15 cellular contexts compared by ENCODE assay signal in genomic region chr15:57079446-57079845, GRCh38.
A peak's percentile ranks its signal among the peaks of the same experiment; 100 is the strongest.
DNase-seq lines count a peak whose midpoint lies in the region; ATAC-seq, FAIRE-seq and TF ChIP-seq lines count a peak whose summit lies in the region.
"Had no signal": no experiment of that assay in that cellular context is flagged by ENCODE, and none has a peak within 500 bp of the region (broad histone marks: within the 10 kb centered on the region; RNA-seq: fewer than 3 reads in every experiment).

No MANE protein-coding gene starts in this region.

- H3K27me3 Mint-ChIP-seq in effector memory CD8-positive, alpha-beta T cell = no peaks in the 10 kb centered on the region
- H3K27me3 Mint-ChIP-seq in activated T-helper 2 cell treated with anti-CD3 and anti-CD28 coated beads, Interferon-gamma antibody, Interleukin-2, Interleukin-4, amounts not matched to agents 10 μg/mL and 5 μg/mL and 100 μg/mL, durations not matched to agents 14 hours and 24 hours and 36 hours (ENCODE audit: low read depth) = no peaks in the 10 kb centered on the region
- H3K27me3 Mint-ChIP-seq: activated B cell treated with CpG ODN at 0.5 μM for 24 hours had no signal

- H3K4me2 ChIP-seq in endothelial cell of umbilical vein (ENCODE audit: insufficient read depth, low read length) = no peak overlapping the region

- no peak for TF ChIP-seq POLR2A in endothelial cell of umbilical vein (IDR thresholded peaks at IDR 0.05; ENCODE audit: low read depth, low read length)

- intact Hi-C loops in endothelial cell of umbilical vein (cut with micrococcal nuclease) = no loop called here
- intact Hi-C loops in activated T-helper 2 cell treated with anti-CD3 and anti-CD28 coated beads, Interferon-gamma antibody, Interleukin-2, Interleukin-4, amounts not matched to agents 10 μg/mL and 5 μg/mL and 100 μg/mL, durations not matched to agents 14 hours and 24 hours and 36 hours (cut with micrococcal nuclease) = no loop called here

- H3K9me3 ChIP-seq in endothelial cell of umbilical vein (replicated peaks; ENCODE audit: control insufficient read depth, insufficient read depth, low read length) = no peaks in the 10 kb centered on the region
- H3K9me3 ChIP-seq: gastroesophageal sphincter had no signal

- DNase-seq in SK-MEL-5 (ENCODE audit: low read depth, low spot score) (peak; percentile 65), endothelial cell of umbilical vein (ENCODE audit: low read depth, low spot score) (peak; percentile 35), cerebellar nuclear complex (lab: John Stamatoyannopoulos, UW) (no peak)
- DNase-seq in stimulated activated effector memory CD8-positive, alpha-beta T cell treated with anti-CD3 and anti-CD28 coated beads, Interleukin-12 subunit alpha, Interleukin-12 subunit beta, amount 100 ng/mL, for 72 hours (ENCODE audit: low spot score in 2 of 2) = no peak
- DNase-seq in effector memory CD8-positive, alpha-beta T cell = no peak
- DNase-seq in activated T-helper 2 cell treated with anti-CD3 and anti-CD28 coated beads, Interferon-gamma antibody, Interleukin-2, Interleukin-4, amounts not matched to agents 10 μg/mL and 5 μg/mL and 100 μg/mL, durations not matched to agents 14 hours and 24 hours and 36 hours (ENCODE audit: low spot score) = no peak
- DNase-seq: activated B cell treated with CpG ODN at 0.5 μM for 24 hours; DMS153; left ventricle myocardium superior; NCI-H345; stimulated activated CD4-positive, alpha-beta T cell treated with anti-CD3 and anti-CD28 coated beads, Interleukin-1b, Interleukin-23, amount 100 ng/mL, for 48 hours; stimulated activated naive CD4-positive, alpha-beta T cell treated with Interleukin-2 at 50 U/mL for 16 hours had no signal

- peaks cover 3% of the 10 kb centered on the region for H4K20me1 ChIP-seq in endothelial cell of umbilical vein (replicated peaks; ENCODE audit: control insufficient read depth, extremely low read depth, insufficient read depth, low read length)

- H3K4me1 Mint-ChIP-seq in stimulated activated effector memory CD8-positive, alpha-beta T cell treated with anti-CD3 and anti-CD28 coated beads, Interleukin-12 subunit alpha, Interleukin-12 subunit beta, amount 100 ng/mL, for 72 hours = peaks cover 18% of the 10 kb centered on the region
- peaks cover 20 to 42% of the 10 kb centered on the region in 2 donors for H3K4me1 Mint-ChIP-seq in effector memory CD8-positive, alpha-beta T cell (ENCODE audit: low read depth in 2 of 2)
- H3K4me1 Mint-ChIP-seq in activated T-helper 2 cell treated with anti-CD3 and anti-CD28 coated beads, Interferon-gamma antibody, Interleukin-2, Interleukin-4, amounts not matched to agents 10 μg/mL and 5 μg/mL and 100 μg/mL, durations not matched to agents 14 hours and 24 hours and 36 hours (ENCODE audit: low read depth) = peaks cover 12% of the 10 kb centered on the region

- peaks cover 55% of the 10 kb centered on the region for H3K79me2 ChIP-seq in endothelial cell of umbilical vein (ENCODE audit: control insufficient read depth, insufficient read depth, low read length)

- no peaks in the 10 kb centered on the region for H3K27me3 ChIP-seq in endothelial cell of umbilical vein (ENCODE audit: control insufficient read depth in 2 of 2, insufficient read depth in 2 of 2, low read length in 2 of 2)
- H3K27me3 ChIP-seq: gastroesophageal sphincter had no signal

- in situ Hi-C loops in SK-MEL-5 (cut with HindIII; ENCODE audit: low pct_unique_long_range_greater_than_20kb, low sequenced_read_pairs) = no loop called here

- no peak overlapping the region for H3K4me3 Mint-ChIP-seq in stimulated activated effector memory CD8-positive, alpha-beta T cell treated with anti-CD3 and anti-CD28 coated beads, Interleukin-12 subunit alpha, Interleukin-12 subunit beta, amount 100 ng/mL, for 72 hours
- no peak overlapping the region for H3K4me3 Mint-ChIP-seq in effector memory CD8-positive, alpha-beta T cell
- no peak overlapping the region for H3K4me3 Mint-ChIP-seq in activated T-helper 2 cell treated with anti-CD3 and anti-CD28 coated beads, Interferon-gamma antibody, Interleukin-2, Interleukin-4, amounts not matched to agents 10 μg/mL and 5 μg/mL and 100 μg/mL, durations not matched to agents 14 hours and 24 hours and 36 hours (ENCODE audit: low read depth)
- H3K4me3 Mint-ChIP-seq: activated B cell treated with CpG ODN at 0.5 μM for 24 hours had no signal

- H3K9ac ChIP-seq in endothelial cell of umbilical vein (replicated peaks; ENCODE audit: extremely low read depth, insufficient read depth, low read length) = no peak overlapping the region

- no peak for FAIRE-seq in endothelial cell of umbilical vein (lab: Jason Lieb, UNC)
- FAIRE-seq: colon had no signal

- H2AFZ ChIP-seq in endothelial cell of umbilical vein (ENCODE audit: low read depth, low read length) = no peak overlapping the region

- BruUV-seq in endothelial cell of umbilical vein (replicated peaks; lab: Mats Ljungman, UMichigan) = no TSS peak

- no peaks in the 10 kb centered on the region for H3K36me3 ChIP-seq in endothelial cell of umbilical vein (ENCODE audit: control insufficient read depth in 2 of 2, extremely low read depth in 1 of 2, insufficient read depth in 2 of 2, low read length in 2 of 2)
- H3K36me3 ChIP-seq: gastroesophageal sphincter had no signal

- H3K27ac ChIP-seq in endothelial cell of umbilical vein (ENCODE audit: insufficient read depth, low read depth, low read length) = no peak overlapping the region
- H3K27ac ChIP-seq: gastroesophageal sphincter had no signal

- POLR2A ChIA-PET in endothelial cell of umbilical vein (lab: Charles Lee) = no interaction called here

- peaks cover 5% of the 10 kb centered on the region for H3K36me3 Mint-ChIP-seq in stimulated activated effector memory CD8-positive, alpha-beta T cell treated with anti-CD3 and anti-CD28 coated beads, Interleukin-12 subunit alpha, Interleukin-12 subunit beta, amount 100 ng/mL, for 72 hours
- no peaks in the 10 kb centered on the region for H3K36me3 Mint-ChIP-seq in effector memory CD8-positive, alpha-beta T cell (ENCODE audit: insufficient read depth)
- H3K36me3 Mint-ChIP-seq in activated T-helper 2 cell treated with anti-CD3 and anti-CD28 coated beads, Interferon-gamma antibody, Interleukin-2, Interleukin-4, amounts not matched to agents 10 μg/mL and 5 μg/mL and 100 μg/mL, durations not matched to agents 14 hours and 24 hours and 36 hours (ENCODE audit: low read depth) = no peaks in the 10 kb centered on the region

- peaks cover 27% of the 10 kb centered on the region for H3K4me1 ChIP-seq in endothelial cell of umbilical vein (ENCODE audit: control insufficient read depth, extremely low read depth, insufficient read depth, low read length)

- no peaks in the 10 kb centered on the region for H3K9me1 ChIP-seq in endothelial cell of umbilical vein (replicated peaks; ENCODE audit: control insufficient read depth, extremely low read depth, insufficient read depth, low read length)

- CTCF ChIA-PET in endothelial cell of umbilical vein (lab: Charles Lee) = interaction anchor here (1.1 to 1.5 kb wide), 2 partner anchors 9 to 17 kb away, joined by 3 to 5 read pairs; no protein-coding TSS in a partner anchor

- no peaks in the 10 kb centered on the region for H3K9me3 Mint-ChIP-seq in stimulated activated effector memory CD8-positive, alpha-beta T cell treated with anti-CD3 and anti-CD28 coated beads, Interleukin-12 subunit alpha, Interleukin-12 subunit beta, amount 100 ng/mL, for 72 hours
- H3K9me3 Mint-ChIP-seq in effector memory CD8-positive, alpha-beta T cell = no peaks in the 10 kb centered on the region
- no peaks in the 10 kb centered on the region for H3K9me3 Mint-ChIP-seq in activated T-helper 2 cell treated with anti-CD3 and anti-CD28 coated beads, Interferon-gamma antibody, Interleukin-2, Interleukin-4, amounts not matched to agents 10 μg/mL and 5 μg/mL and 100 μg/mL, durations not matched to agents 14 hours and 24 hours and 36 hours
- H3K9me3 Mint-ChIP-seq: activated B cell treated with CpG ODN at 0.5 μM for 24 hours had no signal

- H3K4me3 ChIP-seq in endothelial cell of umbilical vein (replicated peaks in 1 of 3; ENCODE audit: insufficient read depth in 1 of 3, low read depth in 1 of 3, low read length in 3 of 3) = no peak overlapping the region
- H3K4me3 ChIP-seq: gastroesophageal sphincter had no signal

- no peak for TF ChIP-seq CTCF in endothelial cell of umbilical vein (IDR thresholded peaks at IDR 0.05; ENCODE audit: extremely low read depth in 1 of 2, insufficient read depth in 1 of 2, low read depth in 1 of 2, low read length in 2 of 2)

- peak; percentile 58 for ATAC-seq in GM18907 (IDR thresholded peaks at IDR 0.05; ENCODE audit: unreplicated experiment)
- ATAC-seq in stimulated activated effector memory CD8-positive, alpha-beta T cell treated with anti-CD3 and anti-CD28 coated beads, Interleukin-12 subunit alpha, Interleukin-12 subunit beta, amount 100 ng/mL, for 72 hours = no peak
- ATAC-seq in effector memory CD8-positive, alpha-beta T cell (replicated peaks) = no peak
- ATAC-seq: gastroesophageal sphincter, left ventricle myocardium superior had no signal

- dilution Hi-C loops in endothelial cell of umbilical vein (cut with MboI; ENCODE audit: extremely low pct_ligation_motif_present, low sequenced_read_pairs) = no loop called here

- H3K27ac Mint-ChIP-seq in stimulated activated effector memory CD8-positive, alpha-beta T cell treated with anti-CD3 and anti-CD28 coated beads, Interleukin-12 subunit alpha, Interleukin-12 subunit beta, amount 100 ng/mL, for 72 hours = peak overlapping the region; percentile 23
- no peak overlapping the region for H3K27ac Mint-ChIP-seq in effector memory CD8-positive, alpha-beta T cell
- no peak overlapping the region for H3K27ac Mint-ChIP-seq in activated T-helper 2 cell treated with anti-CD3 and anti-CD28 coated beads, Interferon-gamma antibody, Interleukin-2, Interleukin-4, amounts not matched to agents 10 μg/mL and 5 μg/mL and 100 μg/mL, durations not matched to agents 14 hours and 24 hours and 36 hours
- H3K27ac Mint-ChIP-seq: activated B cell treated with CpG ODN at 0.5 μM for 24 hours had no signal

TF ChIP-seq in endothelial cell of umbilical vein, 7 proteins besides CTCF, POLR2A, EP300 and RAD21:
- TF ChIP-seq EZH2 (IDR thresholded peaks at IDR 0.05; ENCODE audit: borderline replicate concordance, low read depth, low read length, severe bottlenecking) (no peak), MAX (IDR thresholded peaks at IDR 0.05; ENCODE audit: insufficient read depth, insufficient read length) (no peak), FOS (IDR thresholded peaks at IDR 0.05; ENCODE audit: borderline replicate concordance, insufficient read depth, low read length) (no peak), JUN (IDR thresholded peaks at IDR 0.05; ENCODE audit: borderline replicate concordance, insufficient read depth, insufficient read length, low read depth) (no peak), POLR2AphosphoS5 (IDR thresholded peaks at IDR 0.05; ENCODE audit: insufficient read depth, low read depth, low read length) (no peak), GATA2 (IDR thresholded peaks at IDR 0.05; ENCODE audit: insufficient read depth, insufficient read length, low read depth, low read length) (no peak)

Comparison
In these comparisons a context has a peak if more than half of its experiments do, and no peak if none do; other contexts are left out.
1. DNase-seq: peak in SK-MEL-5 (single experiment) and endothelial cell of umbilical vein (single experiment); none in stimulated activated effector memory CD8-positive, alpha-beta T cell treated with anti-CD3 and anti-CD28 coated beads, Interleukin-12 subunit alpha, Interleukin-12 subunit beta, amount 100 ng/mL, for 72 hours (0 of 2), effector memory CD8-positive, alpha-beta T cell (0 of 3), cerebellar nuclear complex (0 of 2) and activated T-helper 2 cell treated with anti-CD3 and anti-CD28 coated beads, Interferon-gamma antibody, Interleukin-2, Interleukin-4, amounts not matched to agents 10 μg/mL and 5 μg/mL and 100 μg/mL, durations not matched to agents 14 hours and 24 hours and 36 hours (single experiment).